In the genomic region with DNA sequence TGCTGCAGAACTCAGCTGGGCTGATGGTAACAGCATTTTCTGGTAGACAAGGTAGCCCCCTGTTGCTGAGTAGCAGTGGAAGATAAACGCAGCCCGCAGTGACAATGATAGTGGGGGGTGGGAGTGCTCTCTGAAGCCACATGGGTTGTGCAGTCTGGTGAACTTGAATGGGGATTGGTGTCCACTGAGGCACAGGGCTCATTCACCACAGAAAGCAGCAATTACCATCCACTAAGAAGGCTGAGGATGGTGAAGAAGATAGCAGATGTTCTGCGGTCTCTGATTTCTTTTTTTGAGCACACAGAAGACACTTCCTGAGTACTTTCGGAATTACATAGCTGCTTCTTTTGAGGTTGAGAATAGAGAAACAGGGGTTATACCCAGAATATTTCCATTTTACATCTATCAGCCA, we compare ENCODE assay signal across 15 cellular contexts.
DNase-seq lines count a peak whose midpoint lies in the region; ATAC-seq, FAIRE-seq and TF ChIP-seq lines count a peak whose summit lies in the region.
"Had no signal": no experiment of that assay in that cellular context is flagged by ENCODE, and none has a peak within 500 bp of the region (broad histone marks: within the 10 kb centered on the region; RNA-seq: fewer than 3 reads in every experiment).

No MANE protein-coding gene starts in this region.

- H3K4me3 Mint-ChIP-seq in neural progenitor cell (no peak overlapping the region), CD14-positive monocyte (no peak overlapping the region)

- no peaks in the 10 kb centered on the region for H3K27me3 Mint-ChIP-seq in neural progenitor cell (ENCODE audit: insufficient read depth, low read depth)
- H3K27me3 Mint-ChIP-seq in CD14-positive monocyte (ENCODE audit: low read depth in 3 of 3) = no peaks in the 10 kb centered on the region
- H3K27me3 Mint-ChIP-seq: CD4-positive, CD25-positive, alpha-beta regulatory T cell had no signal

- H3K4me1 ChIP-seq in kidney (ENCODE audit: control insufficient read depth in 1 of 2, insufficient read depth in 1 of 2, low read depth in 1 of 2, low read length in 2 of 2) (no peaks in the 10 kb centered on the region), neural progenitor cell (peaks cover 15% of the 10 kb centered on the region)

- H3K36me3 Mint-ChIP-seq in neural progenitor cell (peaks cover 4% of the 10 kb centered on the region), CD14-positive monocyte (no peaks in the 10 kb centered on the region)
- H3K36me3 Mint-ChIP-seq: CD4-positive, CD25-positive, alpha-beta regulatory T cell had no signal

- H3K9me3 ChIP-seq in kidney (ENCODE audit: control insufficient read depth in 1 of 2, low read length in 2 of 2) = no peaks in the 10 kb centered on the region
- H3K9me3 ChIP-seq in neural progenitor cell (ENCODE audit: low read depth) = no peaks in the 10 kb centered on the region

- H3K27ac Mint-ChIP-seq in neural progenitor cell (no peak overlapping the region), CD14-positive monocyte (no peak overlapping the region)
- H3K27ac Mint-ChIP-seq: CD4-positive, CD25-positive, alpha-beta regulatory T cell had no signal

- H3F3A ChIP-seq in neural progenitor cell (ENCODE audit: low read depth) = no peaks in the 10 kb centered on the region

- H3K9me3 Mint-ChIP-seq in neural progenitor cell (peaks cover 6% of the 10 kb centered on the region), CD14-positive monocyte (peaks cover 0 to 7% (median 3%) of the 10 kb centered on the region in 7 donors)

- no peaks in the 10 kb centered on the region for H3K27me3 ChIP-seq in neural progenitor cell

- no peak overlapping the region for H3K4me3 ChIP-seq in kidney (ENCODE audit: low read length in 2 of 2)
- H3K4me3 ChIP-seq in neural progenitor cell = no peak overlapping the region
- H3K4me3 ChIP-seq: skin epidermis had no signal

- intact Hi-C loops in kidney (cut with DNase I) = no loop called here
- intact Hi-C loops in CD14-positive monocyte (cut with micrococcal nuclease) = no loop called here

- FAIRE-seq in kidney (lab: Jason Lieb, UNC) = no peak
- no peak for FAIRE-seq in urothelium cell line (lab: Jason Lieb, UNC)
- FAIRE-seq: GM12891, TTC549 had no signal

- TF ChIP-seq CTCF in kidney (IDR thresholded peaks at IDR 0.05; ENCODE audit: borderline replicate concordance, extremely low read depth, insufficient read depth) (no peak), neural progenitor cell (IDR thresholded peaks at IDR 0.05) (no peak), CD14-positive monocyte (IDR thresholded peaks at IDR 0.05) (no peak)

- no peaks in the 10 kb centered on the region for H3K79me2 ChIP-seq in neural progenitor cell (ENCODE audit: low read depth)

- ATAC-seq in GM18867 (IDR thresholded peaks at IDR 0.05; ENCODE audit: unreplicated experiment) (peak; percentile 86), GM21723 (IDR thresholded peaks at IDR 0.05; ENCODE audit: unreplicated experiment) (peak; percentile 91), HG03280 (IDR thresholded peaks at IDR 0.05; ENCODE audit: unreplicated experiment) (peak; percentile 85), HG03342 (IDR thresholded peaks at IDR 0.05; ENCODE audit: unreplicated experiment) (no peak)
- ATAC-seq: Panc1 had no signal

- H3K4me1 Mint-ChIP-seq in neural progenitor cell = peaks cover 35% of the 10 kb centered on the region
- H3K4me1 Mint-ChIP-seq in CD14-positive monocyte = no peaks in the 10 kb centered on the region

- no peaks in the 10 kb centered on the region for H4K20me1 ChIP-seq in neural progenitor cell (ENCODE audit: low read depth)

- H3K27ac ChIP-seq in kidney (ENCODE audit: low read depth in 2 of 2, low read length in 2 of 2) = no peak overlapping the region
- H3K27ac ChIP-seq in neural progenitor cell = no peak overlapping the region
- H3K27ac ChIP-seq: skin epidermis had no signal

- H3K36me3 ChIP-seq in kidney (ENCODE audit: control insufficient read depth in 1 of 2, insufficient read depth in 2 of 2, low read length in 2 of 2) (no peaks in the 10 kb centered on the region), neural progenitor cell (no peaks in the 10 kb centered on the region)

- H2AFZ ChIP-seq in neural progenitor cell (replicated peaks) = no peak overlapping the region

- H3K9ac ChIP-seq in kidney (ENCODE audit: low read length in 2 of 2) = no peak overlapping the region
- H3K9ac ChIP-seq in neural progenitor cell = no peak overlapping the region

- DNase-seq in kidney = peak; percentile 22
- no peak for DNase-seq in neural progenitor cell (ENCODE audit: low spot score)
- no peak for DNase-seq in urothelium cell line (ENCODE audit: low spot score)
- no peak for DNase-seq in CD14-positive monocyte (ENCODE audit: low spot score)
- DNase-seq: activated T-cell treated with anti-CD3 and anti-CD28 coated beads for 4 hours; CD4-positive, CD25-positive, alpha-beta regulatory T cell; NCI-H1048 had no signal

- no peak overlapping the region for H3K4me2 ChIP-seq in neural progenitor cell
